Comparison of ENCODE assay signal across 13 cellular contexts in the genomic region with DNA sequence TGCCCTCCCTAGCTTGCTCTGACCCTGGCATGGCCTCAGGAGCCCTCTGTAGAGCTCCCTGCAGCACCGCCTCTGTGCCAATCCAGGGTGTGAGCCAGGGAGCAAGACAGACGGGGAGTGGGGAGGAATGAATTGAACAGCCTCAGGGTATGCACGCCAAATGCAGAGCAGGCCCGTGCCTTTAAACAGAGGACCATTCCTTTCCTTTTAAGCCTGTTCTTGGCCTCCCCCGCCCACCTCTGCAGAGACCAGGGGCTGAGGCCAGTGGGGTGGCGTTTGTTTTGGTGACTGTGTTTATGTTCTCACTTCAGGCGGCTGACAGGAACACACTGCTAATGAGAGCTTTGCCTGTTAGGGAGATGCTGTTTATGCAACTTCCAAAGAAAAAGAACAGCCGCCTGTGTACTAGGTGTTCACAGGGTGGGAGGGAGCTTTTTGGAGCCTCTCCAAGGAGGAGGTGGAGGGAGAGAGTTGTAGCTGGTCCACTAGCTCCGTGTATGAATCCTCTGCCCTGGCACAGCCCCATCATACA.
DNase-seq lines count a peak whose midpoint lies in the region; ATAC-seq and TF ChIP-seq lines count a peak whose summit lies in the region.
"Had no signal": no experiment of that assay in that cellular context is flagged by ENCODE, and none has a peak within 500 bp of the region (broad histone marks: within the 10 kb centered on the region; RNA-seq: fewer than 3 reads in every experiment).

No MANE protein-coding gene starts in this region.

- H3K9me3 ChIP-seq in body of pancreas = no peaks in the 10 kb centered on the region

- DNase-seq in Ammon's horn (ENCODE audit: low spot score) (peak; percentile 81), anterior cingulate cortex (lab: John Stamatoyannopoulos, UW) (peak in 51 of 58 donors; percentile 11 to 93 (median 62)), hippocampal formation (lab: John Stamatoyannopoulos, UW) (peak; percentile 14 to 50), putamen (ENCODE audit: low spot score) (peak; percentile 66), NCI-H2029 (lab: John Stamatoyannopoulos, UW) (no peak), body of pancreas (no peak)
- no peak for DNase-seq in activated T-cell treated with anti-CD3 and anti-CD28 coated beads, Interleukin-2, amount 50 U/mL, for 1 hour
- DNase-seq: KBM-7, NCI-H1436, NCI-H526 treated with DMSO at 0.1 percent for 48 hours had no signal

- H3K4me1 ChIP-seq in body of pancreas = no peaks in the 10 kb centered on the region

- H3K27me3 ChIP-seq in body of pancreas = no peaks in the 10 kb centered on the region

- no peak overlapping the region for H3K27ac ChIP-seq in body of pancreas
- H3K27ac ChIP-seq: coronary artery had no signal

- TF ChIP-seq CTCF in body of pancreas (IDR thresholded peaks at IDR 0.05) = no peak

- intact Hi-C loops in body of pancreas (cut with DNase I) = no loop called here

- no peak for TF ChIP-seq POLR2A in body of pancreas (IDR thresholded peaks at IDR 0.05)

- ATAC-seq in HG03159 (IDR thresholded peaks at IDR 0.05; ENCODE audit: unreplicated experiment) (no peak), body of pancreas (no peak)
- ATAC-seq: esophagus mucosa had no signal

- 11 to 13% methylated on average over 7 to 9 of the region's 9 CpGs for WGBS in body of pancreas, 2 donors

- no peak overlapping the region for H3K4me3 ChIP-seq in body of pancreas
- H3K4me3 ChIP-seq: coronary artery had no signal

- no peaks in the 10 kb centered on the region for H3K36me3 ChIP-seq in body of pancreas (replicated peaks in 1 of 2; ENCODE audit: insufficient read depth in 1 of 2, low read depth in 2 of 2)

Comparison
In these comparisons a context has a peak if more than half of its experiments do, and no peak if none do; other contexts are left out.
1. DNase-seq: peak in Ammon's horn (single experiment), anterior cingulate cortex (51 of 58), hippocampal formation (2 of 2) and putamen (single experiment); none in NCI-H2029 (single experiment), activated T-cell treated with anti-CD3 and anti-CD28 coated beads, Interleukin-2, amount 50 U/mL, for 1 hour (single experiment) and body of pancreas (0 of 4).